17 cellular contexts compared by ENCODE assay signal in the genomic region with DNA sequence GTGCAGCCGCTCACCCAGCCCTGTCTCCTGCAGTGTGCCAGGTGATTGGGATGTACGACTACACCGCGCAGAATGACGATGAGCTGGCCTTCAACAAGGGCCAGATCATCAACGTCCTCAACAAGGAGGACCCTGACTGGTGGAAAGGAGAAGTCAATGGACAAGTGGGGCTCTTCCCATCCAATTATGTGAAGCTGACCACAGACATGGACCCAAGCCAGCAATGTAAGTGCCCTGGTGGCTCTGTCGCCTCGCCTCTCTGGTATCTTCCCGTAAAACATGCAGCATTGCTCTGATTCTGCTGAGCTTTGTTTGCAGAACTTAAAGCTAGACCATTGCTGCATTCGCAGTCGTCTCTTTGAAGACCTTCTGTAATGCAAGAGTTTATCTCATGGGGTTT.
"Had no signal": no experiment of that assay in that cellular context is flagged by ENCODE, and none has a peak within 500 bp of the region (broad histone marks: within the 10 kb centered on the region; RNA-seq: fewer than 3 reads in every experiment).

No MANE protein-coding gene starts in this region.

- H3K27me3 ChIP-seq: dorsolateral prefrontal cortex, hepatocyte, ovary, suprapubic skin had no signal

- H3K36me3 ChIP-seq: ovary had no signal

- H3K9me3 Mint-ChIP-seq: natural killer cell; stimulated activated naive CD8-positive, alpha-beta T cell treated with anti-CD3 and anti-CD28 coated beads, Interleukin-15, Interleukin-2, amounts not matched to agents 100 ng/mL and 50 ng/mL, for 24 hours had no signal

- H3K4me3 Mint-ChIP-seq: activated naive CD8-positive, alpha-beta T cell; natural killer cell; stimulated activated naive CD8-positive, alpha-beta T cell treated with anti-CD3 and anti-CD28 coated beads, Interleukin-15, Interleukin-2, amounts not matched to agents 100 ng/mL and 50 ng/mL, for 24 hours had no signal

- H3K36me3 Mint-ChIP-seq: activated naive CD8-positive, alpha-beta T cell; natural killer cell had no signal

- H3K27ac ChIP-seq: dorsolateral prefrontal cortex, epithelial cell of prostate, hepatocyte, ovary, suprapubic skin had no signal

- ATAC-seq: natural killer cell had no signal

- H3K9me3 ChIP-seq: ovary, suprapubic skin had no signal

- H3K4me1 Mint-ChIP-seq: natural killer cell had no signal

- H3K27me3 Mint-ChIP-seq: activated naive CD8-positive, alpha-beta T cell; stimulated activated naive CD8-positive, alpha-beta T cell treated with anti-CD3 and anti-CD28 coated beads, Interleukin-15, Interleukin-2, amounts not matched to agents 100 ng/mL and 50 ng/mL, for 24 hours had no signal

- H3K4me1 ChIP-seq: suprapubic skin had no signal

- H2AFZ ChIP-seq: hepatocyte had no signal

- H3K27ac Mint-ChIP-seq: activated naive CD8-positive, alpha-beta T cell; natural killer cell; stimulated activated naive CD8-positive, alpha-beta T cell treated with anti-CD3 and anti-CD28 coated beads, Interleukin-15, Interleukin-2, amounts not matched to agents 100 ng/mL and 50 ng/mL, for 24 hours had no signal

- H3K4me2 ChIP-seq: hepatocyte had no signal

- H3K4me3 ChIP-seq: dorsolateral prefrontal cortex, hepatocyte, lung, ovary, suprapubic skin had no signal

- H3K79me2 ChIP-seq: hepatocyte had no signal

- DNase-seq: activated CD4-positive, alpha-beta T cell treated with anti-CD3 and anti-CD28 coated beads, Interleukin-2, amount 50 U/mL, for 1 hour; activated CD4-positive, CD25-positive, alpha-beta regulatory T cell treated with anti-CD3 and anti-CD28 coated beads, Interleukin-2, amount 50 U/mL, for 72 hours; activated gamma-delta T cell; amniotic stem cell; dorsolateral prefrontal cortex; foreskin fibroblast; natural killer cell; ovary; T-helper 1 cell; T-helper 9 cell; trophoblast cell had no signal
